Comparison of ENCODE assay signal across 10 cellular contexts in the genomic region with DNA sequence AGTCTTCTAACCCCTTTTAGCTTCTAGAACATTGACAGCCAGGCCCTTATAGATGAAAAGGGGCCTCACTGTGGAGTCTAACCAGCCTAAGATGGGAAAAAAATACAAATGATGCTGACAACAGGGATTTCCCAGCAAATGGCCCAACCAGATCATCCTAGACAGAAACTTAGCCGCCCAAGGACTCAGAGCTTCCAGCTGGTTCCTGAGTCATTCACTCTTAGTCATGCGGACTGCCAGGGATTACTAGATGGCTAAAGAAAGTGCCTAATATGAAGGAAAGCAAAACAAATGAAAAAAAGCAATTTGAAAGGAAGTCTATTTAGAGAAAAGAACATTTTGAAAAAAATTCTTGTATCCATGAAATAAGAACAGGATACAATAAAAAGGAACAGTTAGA. TPM values are rescaled to one million over a fixed set of nuclear protein-coding genes. Genes with fewer than 3 reads are reported as not detected.
DNase-seq lines count a peak whose midpoint lies in the region; ATAC-seq and FAIRE-seq lines count a peak whose summit lies in the region.
"Had no signal": no experiment of that assay in that cellular context is flagged by ENCODE, and none has a peak within 500 bp of the region (broad histone marks: within the 10 kb centered on the region; RNA-seq: fewer than 3 reads in every experiment).

No MANE protein-coding gene starts in this region.

- DNase-seq in GM23248 (peak; percentile 86), RCC 7860 (ENCODE audit: low spot score) (peak; percentile 78), epithelial cell of prostate (ENCODE audit: low read depth, low spot score) (peak; percentile 88), non-pigmented ciliary epithelial cell (ENCODE audit: low read depth) (peak; percentile 89), Ammon's horn (ENCODE audit: low spot score) (no peak), OCI-M1 (lab: John Stamatoyannopoulos, UW) (no peak)
- DNase-seq: gastrocnemius medialis, nucleus accumbens had no signal

- H3K36me3 ChIP-seq in GM23248 (ENCODE audit: low read depth): no peaks in the 10 kb centered on the region; the same call in 1 of the 2 replicates
- H3K36me3 ChIP-seq: gastrocnemius medialis had no signal

- no peaks in the 10 kb centered on the region for H4K20me1 ChIP-seq in GM23248 (ENCODE audit: insufficient read depth)

- H3K9me2 ChIP-seq in GM23248 (ENCODE audit: insufficient read depth): no peaks in the 10 kb centered on the region

- H3K4me2 ChIP-seq in GM23248 (ENCODE audit: unreplicated experiment): no peak overlapping the region

- ATAC-seq in HG03378 (IDR thresholded peaks at IDR 0.05; ENCODE audit: unreplicated experiment): no peak
- ATAC-seq: gastrocnemius medialis had no signal

- in situ Hi-C loops in GM23248 (cut with MboI): no loop called here

- peaks cover 65% of the 10 kb centered on the region for H3K79me2 ChIP-seq in GM23248 (ENCODE audit: insufficient read depth)

- peaks cover 22% of the 10 kb centered on the region for H3F3A ChIP-seq in GM23248 (ENCODE audit: insufficient read depth)

- peaks cover 10% of the 10 kb centered on the region for H3K4me1 ChIP-seq in GM23248 (ENCODE audit: insufficient read depth)

- H3K27me3 ChIP-seq in GM23248 (replicated peaks; ENCODE audit: insufficient read depth): no peaks in the 10 kb centered on the region
- H3K27me3 ChIP-seq: gastrocnemius medialis had no signal

- H3K4me3 ChIP-seq in GM23248: no peak overlapping the region
- H3K4me3 ChIP-seq: gastrocnemius medialis had no signal

- peaks cover 8% of the 10 kb centered on the region for H3K9me3 ChIP-seq in GM23248 (ENCODE audit: low read depth)
- H3K9me3 ChIP-seq: gastrocnemius medialis had no signal

- H3K9ac ChIP-seq in GM23248: no peak overlapping the region

- no peak overlapping the region for H2AFZ ChIP-seq in GM23248

- H3K27ac ChIP-seq in GM23248 (peak overlapping the region; percentile 48), epithelial cell of prostate (peak overlapping the region; percentile 99)

- FAIRE-seq in RCC 7860 (lab: Jason Lieb, UNC): peak; percentile 96
- FAIRE-seq: H1 had no signal

- WGBS in GM23248 (ENCODE audit: low coverage in 1 of 2, low lambda C conversion rate in 2 of 2, missing lambda C conversion rate in 2 of 2), 2 experiments: 12 to 25% methylated on average over 2 of the region's 2 CpGs

RNA-seq across cellular contexts. Expression of gene TSPAN14, which starts 23.7 kb away (rescaled TPM):
- total RNA-seq in GM23248 (2014; rRNA removed; shearing (Covaris generic)): 14.1 and 16.1 TPM in 2 replicates
- 22.9 and 23.7 TPM in 2 replicates for polyA plus RNA-seq in GM23248 (2016; fragmentation: Nextera tagmentation; extraction: Ambion mirVana)

RNA-seq across cellular contexts. Expression of gene SH2D4B, which starts 59.9 kb away (rescaled TPM):
- total RNA-seq in GM23248 (2014; rRNA removed; shearing (Covaris generic)): not detected in 2 replicates
- not detected in 2 replicates for polyA plus RNA-seq in GM23248 (2016; fragmentation: Nextera tagmentation; extraction: Ambion mirVana)
- total RNA-seq: gastrocnemius medialis had no signal

Comparison
In these comparisons a context has a peak if more than half of its experiments do, and no peak if none do; other contexts are left out.
1. DNase-seq: peak in GM23248 (single experiment), RCC 7860 (single experiment), epithelial cell of prostate (single experiment) and non-pigmented ciliary epithelial cell (single experiment); none in Ammon's horn (single experiment) and OCI-M1 (single experiment).